Comparison of ENCODE assay signal across 20 cellular contexts in the genomic region with DNA sequence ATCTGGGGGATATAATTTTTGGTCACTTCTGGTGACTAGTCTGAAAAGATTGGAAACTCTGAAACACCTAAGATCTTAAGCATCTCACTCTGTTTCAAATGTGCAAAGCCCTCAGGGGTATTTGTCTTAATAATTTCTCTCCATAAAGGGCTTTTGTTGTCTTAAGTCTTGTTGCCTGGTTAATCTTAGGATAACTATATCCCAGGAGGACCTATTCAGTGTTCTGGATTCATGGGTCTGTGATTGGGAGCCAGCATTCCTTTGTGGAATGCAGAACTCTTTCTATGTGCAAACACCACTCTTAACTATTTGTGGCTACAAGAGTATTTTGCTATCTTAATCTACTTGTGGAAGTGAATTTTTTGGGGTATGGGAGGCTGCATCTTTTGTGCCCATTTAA.
"Had no signal": no experiment of that assay in that cellular context is flagged by ENCODE, and none has a peak within 500 bp of the region (broad histone marks: within the 10 kb centered on the region; RNA-seq: fewer than 3 reads in every experiment).

No MANE protein-coding gene starts in this region.

- H3K36me3 Mint-ChIP-seq: activated CD4-positive, alpha-beta memory T cell treated with anti-CD3 and anti-CD28 coated beads for 36 hours; activated naive CD8-positive, alpha-beta T cell treated with anti-CD3 and anti-CD28 coated beads for 36 hours; immature natural killer cell had no signal

- H3K27me3 Mint-ChIP-seq: activated CD4-positive, alpha-beta memory T cell treated with anti-CD3 and anti-CD28 coated beads for 36 hours; activated naive CD8-positive, alpha-beta T cell treated with anti-CD3 and anti-CD28 coated beads for 36 hours had no signal

- H3K27ac Mint-ChIP-seq: activated CD4-positive, alpha-beta memory T cell treated with anti-CD3 and anti-CD28 coated beads for 36 hours; activated naive CD8-positive, alpha-beta T cell treated with anti-CD3 and anti-CD28 coated beads for 36 hours; immature natural killer cell; T-helper 1 cell treated with Interleukin-12 subunit alpha and Interleukin-12 subunit beta and Interleukin-4 antibody, amounts not matched to agents 30 μg/mL and 1 μg/mL, for 36 hours had no signal

- H3K4me3 Mint-ChIP-seq: activated CD4-positive, alpha-beta memory T cell treated with anti-CD3 and anti-CD28 coated beads for 36 hours; activated naive CD8-positive, alpha-beta T cell treated with anti-CD3 and anti-CD28 coated beads for 36 hours; immature natural killer cell; T-helper 1 cell treated with Interleukin-12 subunit alpha and Interleukin-12 subunit beta and Interleukin-4 antibody, amounts not matched to agents 30 μg/mL and 1 μg/mL, for 36 hours had no signal

- DNase-seq: activated CD4-positive, alpha-beta memory T cell treated with anti-CD3 and anti-CD28 coated beads for 36 hours; activated CD4-positive, alpha-beta T cell treated with anti-CD3 and anti-CD28 coated beads for 48 hours; activated CD4-positive, CD25-positive, alpha-beta regulatory T cell; activated naive CD4-positive, alpha-beta T cell treated with Interleukin-2 at 50 U/mL for 16 hours; activated naive CD8-positive, alpha-beta T cell treated with anti-CD3 and anti-CD28 coated beads for 36 hours; activated T-cell treated with anti-CD3 and anti-CD28 coated beads, Interleukin-2, amount 50 U/mL, for 48 hours; amniotic stem cell; foreskin melanocyte; immature natural killer cell; lower lobe of right lung; mesendoderm; mucosa of descending colon; nucleus accumbens; right lobe of liver; stimulated activated CD4-positive, alpha-beta T cell treated with anti-CD3 and anti-CD28 coated beads, Interleukin-2, amount 100 ng/mL, for 48 hours; stimulated activated CD8-positive, alpha-beta memory T cell treated with anti-CD3 and anti-CD28 coated beads, Interleukin-4, amount 100 ng/mL, for 48 hours; stimulated activated naive CD4-positive, alpha-beta T cell; upper lobe of right lung had no signal

- ATAC-seq: left lobe of liver, lower lobe of right lung, mucosa of descending colon, right lobe of liver, upper lobe of right lung had no signal

- H3K4me1 Mint-ChIP-seq: activated naive CD8-positive, alpha-beta T cell treated with anti-CD3 and anti-CD28 coated beads for 36 hours; immature natural killer cell had no signal
